In the genomic region with DNA sequence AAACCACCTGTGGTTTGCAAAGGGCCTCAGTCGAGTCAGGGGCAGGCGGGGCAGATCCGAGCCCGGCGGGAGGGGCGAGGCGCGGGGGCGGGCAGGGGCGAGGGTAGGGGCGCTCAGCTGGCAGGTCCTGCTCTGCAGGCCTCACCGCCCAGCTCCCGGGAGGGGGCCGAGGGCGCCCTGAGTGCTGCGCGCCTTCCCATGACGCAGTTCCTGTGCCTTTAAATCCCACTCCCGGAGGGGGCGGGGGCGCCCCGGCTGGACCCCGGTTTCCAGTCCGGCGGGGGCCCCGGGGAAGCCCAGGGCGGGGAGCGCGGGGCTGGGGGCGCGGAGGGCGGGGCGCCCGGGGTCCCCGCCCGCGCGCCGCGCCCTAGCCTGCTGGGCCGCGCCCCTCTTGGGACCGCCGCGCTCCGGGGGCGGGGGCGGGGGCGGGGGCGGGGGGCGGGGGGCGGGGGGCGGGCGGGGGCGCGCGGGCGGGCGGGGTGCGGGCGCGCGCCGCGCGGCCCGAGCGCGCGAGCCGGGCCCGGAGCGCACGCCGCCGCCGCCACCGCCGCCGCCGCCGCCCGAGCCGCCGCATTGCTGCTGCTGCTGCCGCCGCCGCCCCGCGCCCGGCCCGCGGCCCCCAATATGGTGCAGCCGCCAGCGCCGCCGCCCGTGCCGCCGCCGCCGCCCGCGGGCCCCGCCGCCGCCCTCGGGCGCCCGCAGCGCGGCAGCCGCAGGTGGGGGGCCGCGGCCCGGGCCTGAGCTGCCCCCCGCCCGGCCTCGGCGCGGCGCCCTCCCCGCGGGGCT, we compare ENCODE assay signal across 9 cellular contexts. TPM values are rescaled to one million over a fixed set of nuclear protein-coding genes. Genes with fewer than 3 reads are reported as not detected.
DNase-seq lines count a peak whose midpoint lies in the region; ATAC-seq, FAIRE-seq and TF ChIP-seq lines count a peak whose summit lies in the region.
"Had no signal": no experiment of that assay in that cellular context is flagged by ENCODE, and none has a peak within 500 bp of the region (broad histone marks: within the 10 kb centered on the region; RNA-seq: fewer than 3 reads in every experiment).

A gene (plus strand): TSS at position 504 of the 786 bp plus-strand sequence. CDS start 639 bp downstream, outside the sequence.

- no peaks in the 10 kb centered on the region for H3K36me3 ChIP-seq in CD8-positive, alpha-beta T cell (ENCODE audit: insufficient read depth, low read length)
- H3K36me3 ChIP-seq in HEK293 (ENCODE audit: control insufficient read depth in 2 of 2, insufficient read depth in 1 of 2, low read length in 2 of 2) (peaks cover 0 to 4% of the 10 kb centered on the region in 2 experiments; a peak in 1 of 3 replicates), astrocyte (ENCODE audit: insufficient read depth, low read length) (no peaks in the 10 kb centered on the region)
- H3K36me3 ChIP-seq: colonic mucosa had no signal

- H3K79me2 ChIP-seq in astrocyte (ENCODE audit: insufficient read depth, low read length), result no peaks in the 10 kb centered on the region

- peaks cover 12% of the 10 kb centered on the region for H3K4me1 Mint-ChIP-seq in CD8-positive, alpha-beta T cell (ENCODE audit: low read depth)
- no peaks in the 10 kb centered on the region for H3K4me1 Mint-ChIP-seq in astrocyte (ENCODE audit: low read depth, unreplicated experiment)
- peaks cover 6 to 14% (median 9%) of the 10 kb centered on the region in 4 donors for H3K4me1 Mint-ChIP-seq in naive thymus-derived CD8-positive, alpha-beta T cell

- H3K9me3 ChIP-seq in CD8-positive, alpha-beta T cell (ENCODE audit: low read length), result no peaks in the 10 kb centered on the region
- H3K9me3 ChIP-seq in HEK293 (ENCODE audit: control insufficient read depth, insufficient read depth, low read depth, low read length), result no peaks in the 10 kb centered on the region
- peaks cover 3% of the 10 kb centered on the region for H3K9me3 ChIP-seq in astrocyte (ENCODE audit: insufficient read depth, low read depth, low read length)
- H3K9me3 ChIP-seq: colonic mucosa had no signal

- peaks cover 4% of the 10 kb centered on the region for H3K4me1 ChIP-seq in CD8-positive, alpha-beta T cell (ENCODE audit: insufficient read depth, low read length)
- no peaks in the 10 kb centered on the region for H3K4me1 ChIP-seq in HEK293 (ENCODE audit: control insufficient read depth, insufficient read depth, low read length)
- H3K4me1 ChIP-seq in astrocyte (ENCODE audit: insufficient read depth, low read length), result no peaks in the 10 kb centered on the region
- H3K4me1 ChIP-seq: colonic mucosa had no signal

- H4K20me1 ChIP-seq in astrocyte (ENCODE audit: insufficient read depth, low read length), result no peaks in the 10 kb centered on the region

- no peaks in the 10 kb centered on the region for H3K36me3 Mint-ChIP-seq in CD8-positive, alpha-beta T cell
- H3K36me3 Mint-ChIP-seq in astrocyte (ENCODE audit: low read depth, unreplicated experiment), result peaks cover 2% of the 10 kb centered on the region
- peaks cover 0 to 8% (median 2%) of the 10 kb centered on the region in 3 donors for H3K36me3 Mint-ChIP-seq in naive thymus-derived CD8-positive, alpha-beta T cell

- H3K9me3 Mint-ChIP-seq in CD8-positive, alpha-beta T cell, result peaks cover 3% of the 10 kb centered on the region
- peaks cover 2% of the 10 kb centered on the region for H3K9me3 Mint-ChIP-seq in astrocyte (ENCODE audit: unreplicated experiment)
- H3K9me3 Mint-ChIP-seq in naive thymus-derived CD8-positive, alpha-beta T cell, result peaks cover 0 to 8% (median 2%) of the 10 kb centered on the region in 9 donors

- POLR2A ChIA-PET in CD8-positive, alpha-beta T cell (lab: Charles Lee), result no interaction called here
- POLR2A ChIA-PET in HEK293 (lab: Yijun Ruan, JAX), result no interaction called here
- POLR2A ChIA-PET in naive thymus-derived CD8-positive, alpha-beta T cell (lab: Charles Lee), result no interaction called here

- DNase-seq in CD8-positive, alpha-beta T cell, result no peak
- no peak for DNase-seq in astrocyte (ENCODE audit: low read depth)
- no peak for DNase-seq in naive thymus-derived CD8-positive, alpha-beta T cell
- DNase-seq in putamen (ENCODE audit: low spot score), result no peak
- DNase-seq in DMS53 (lab: John Stamatoyannopoulos, UW), result no peak
- DNase-seq: colonic mucosa had no signal

- H3K27ac Mint-ChIP-seq in CD8-positive, alpha-beta T cell, result no peak within 1 kb of the TSS
- H3K27ac Mint-ChIP-seq in astrocyte (ENCODE audit: unreplicated experiment), result peak within 1 kb of the TSS; percentile 18
- no peak within 1 kb of the TSS for H3K27ac Mint-ChIP-seq in naive thymus-derived CD8-positive, alpha-beta T cell

- no peak for ATAC-seq in CD8-positive, alpha-beta T cell
- ATAC-seq in naive thymus-derived CD8-positive, alpha-beta T cell, result no peak
- ATAC-seq in HG02759 (IDR thresholded peaks at IDR 0.05; ENCODE audit: unreplicated experiment), result no peak

- FAIRE-seq in astrocyte (lab: Jason Lieb, UNC), result no peak

- peak within 1 kb of the TSS; percentile 59 for H3K4me2 ChIP-seq in astrocyte (ENCODE audit: low read length)

- H3K27me3 Mint-ChIP-seq in CD8-positive, alpha-beta T cell (ENCODE audit: low read depth), result peaks cover 52% of the 10 kb centered on the region
- peaks cover 40% of the 10 kb centered on the region for H3K27me3 Mint-ChIP-seq in astrocyte (ENCODE audit: low read depth, unreplicated experiment)
- H3K27me3 Mint-ChIP-seq in naive thymus-derived CD8-positive, alpha-beta T cell, result peaks cover 37 to 71% (median 53%) of the 10 kb centered on the region in 5 donors

- intact Hi-C loops in CD8-positive, alpha-beta T cell (cut with DNase I, micrococcal nuclease), result no loop called here

- no peak within 1 kb of the TSS for H3K4me3 ChIP-seq in CD8-positive, alpha-beta T cell (ENCODE audit: low read depth, low read length)
- H3K4me3 ChIP-seq in HEK293 (ENCODE audit: low read depth, low read length) (peak within 1 kb of the TSS; percentile 62), astrocyte (ENCODE audit: insufficient read depth, low read depth, low read length) (no peak within 1 kb of the TSS)
- H3K4me3 ChIP-seq: colonic mucosa, lung had no signal

- no peak within 1 kb of the TSS for H3K9ac ChIP-seq in astrocyte (ENCODE audit: low read length)

- CTCF ChIA-PET in CD8-positive, alpha-beta T cell (lab: Charles Lee), result no interaction called here
- CTCF ChIA-PET in HEK293 (lab: Yijun Ruan, JAX), result interaction anchor here (0.6 kb wide), 1 partner anchor 22 kb away, joined by 3 read pairs; no protein-coding TSS in a partner anchor

- no peak within 1 kb of the TSS for H3K27ac ChIP-seq in CD8-positive, alpha-beta T cell (ENCODE audit: low read depth, low read length)
- peak within 1 kb of the TSS; percentile 53; the same call in 1 of the 2 replicates for H3K27ac ChIP-seq in HEK293 (ENCODE audit: extremely low read depth, low read depth, low read length)
- H3K27ac ChIP-seq in astrocyte (ENCODE audit: low read depth, low read length), result no peak within 1 kb of the TSS
- H3K27ac ChIP-seq: colonic mucosa had no signal

- peak within 1 kb of the TSS; percentile 72 for H3K4me3 Mint-ChIP-seq in CD8-positive, alpha-beta T cell
- peak within 1 kb of the TSS; percentile 90 for H3K4me3 Mint-ChIP-seq in astrocyte (ENCODE audit: unreplicated experiment)
- peak within 1 kb of the TSS; percentile 33 to 80 (median 70) for H3K4me3 Mint-ChIP-seq in naive thymus-derived CD8-positive, alpha-beta T cell

- H3K27me3 ChIP-seq in CD8-positive, alpha-beta T cell (ENCODE audit: insufficient read depth, low read length), result peaks cover 13% of the 10 kb centered on the region
- peaks cover 75% of the 10 kb centered on the region for H3K27me3 ChIP-seq in astrocyte (ENCODE audit: insufficient read depth, low read length)

- no peak within 1 kb of the TSS for H2AFZ ChIP-seq in astrocyte (ENCODE audit: low read depth, low read length)

- no peak for TF ChIP-seq CTCF in CD8-positive, alpha-beta T cell (IDR thresholded peaks at IDR 0.05)
- TF ChIP-seq CTCF in HEK293 (tag by site-specific recombination; IDR thresholded peaks at IDR 0.05) (no peak), astrocyte (IDR thresholded peaks at IDR 0.05; ENCODE audit: insufficient read depth, low read depth, low read length) (no peak)

TF ChIP-seq in HEK293, 187 proteins besides CTCF, POLR2A, EP300 and RAD21 (continues in another document):
- TF ChIP-seq ZNF792 (tag by site-specific recombination; IDR thresholded peaks at IDR 0.05) (no peak), ZFHX2 (tag by site-specific recombination; conservative IDR thresholded peaks at IDR 0.05) (peak; percentile 25; the same call in 1 of the 2 replicates), ZBTB17 (tag by site-specific recombination; IDR thresholded peaks at IDR 0.05) (no peak), SP3 (tag by site-specific recombination; IDR thresholded peaks at IDR 0.05) (0 out of 2 replicates have a peak, but pooled peaks have one; percentile 36)
- TF ChIP-seq, protein P1, sequence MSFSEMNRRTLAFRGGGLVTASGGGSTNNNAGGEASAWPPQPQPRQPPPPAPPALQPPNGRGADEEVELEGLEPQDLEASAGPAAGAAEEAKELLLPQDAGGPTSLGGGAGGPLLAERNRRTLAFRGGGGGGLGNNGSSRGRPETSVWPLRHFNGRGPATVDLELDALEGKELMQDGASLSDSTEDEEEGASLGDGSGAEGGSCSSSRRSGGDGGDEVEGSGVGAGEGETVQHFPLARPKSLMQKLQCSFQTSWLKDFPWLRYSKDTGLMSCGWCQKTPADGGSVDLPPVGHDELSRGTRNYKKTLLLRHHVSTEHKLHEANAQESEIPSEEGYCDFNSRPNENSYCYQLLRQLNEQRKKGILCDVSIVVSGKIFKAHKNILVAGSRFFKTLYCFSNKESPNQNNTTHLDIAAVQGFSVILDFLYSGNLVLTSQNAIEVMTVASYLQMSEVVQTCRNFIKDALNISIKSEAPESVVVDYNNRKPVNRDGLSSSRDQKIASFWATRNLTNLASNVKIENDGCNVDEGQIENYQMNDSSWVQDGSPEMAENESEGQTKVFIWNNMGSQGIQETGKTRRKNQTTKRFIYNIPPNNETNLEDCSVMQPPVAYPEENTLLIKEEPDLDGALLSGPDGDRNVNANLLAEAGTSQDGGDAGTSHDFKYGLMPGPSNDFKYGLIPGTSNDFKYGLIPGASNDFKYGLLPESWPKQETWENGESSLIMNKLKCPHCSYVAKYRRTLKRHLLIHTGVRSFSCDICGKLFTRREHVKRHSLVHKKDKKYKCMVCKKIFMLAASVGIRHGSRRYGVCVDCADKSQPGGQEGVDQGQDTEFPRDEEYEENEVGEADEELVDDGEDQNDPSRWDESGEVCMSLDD (tag by site-specific recombination; IDR thresholded peaks at IDR 0.05), result no peak

RNA-seq across cellular contexts. Expression of the gene that starts here (rescaled TPM):
- not detected for total RNA-seq in CD8-positive, alpha-beta T cell
- total RNA-seq in astrocyte, result 8.6 and 9.3 TPM in 2 replicates
- total RNA-seq in naive thymus-derived CD8-positive, alpha-beta T cell, result not detected
- under 1 TPM in 2 of 3 donors, not detected in 1; 0.08 to 0.09 TPM for polyA plus RNA-seq in naive thymus-derived CD8-positive, alpha-beta T cell
